In the genomic region with DNA sequence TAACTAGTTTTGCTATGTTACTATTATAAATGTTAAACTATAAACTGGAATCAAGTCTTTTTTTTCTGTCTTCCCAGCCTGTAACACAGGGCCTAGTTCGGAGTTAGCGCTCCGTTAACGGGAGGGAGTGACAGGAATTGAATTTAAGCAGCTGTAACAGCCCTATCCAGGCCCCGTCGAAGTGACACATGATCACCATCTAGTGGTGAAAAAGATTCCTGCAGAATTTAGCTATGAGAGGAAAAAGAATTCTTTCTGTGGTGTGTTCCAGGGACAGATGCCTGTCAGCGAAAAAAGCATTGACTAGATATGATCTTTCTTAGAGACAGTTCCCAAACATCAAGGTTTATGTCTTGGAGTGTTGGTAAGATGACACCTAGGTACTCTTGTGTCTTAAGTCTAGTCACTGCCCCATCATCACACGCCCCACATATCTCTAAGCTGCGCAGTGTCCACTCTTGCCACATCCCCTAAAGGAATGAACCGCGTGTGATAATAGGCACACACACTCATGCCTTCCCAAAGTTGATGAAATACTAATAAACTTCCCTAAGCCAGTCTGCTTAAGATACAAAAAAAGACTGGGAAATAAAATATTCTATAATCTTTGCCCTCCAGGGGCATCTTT, we compare ENCODE assay signal across 8 cellular contexts. TPM values are rescaled to one million over a fixed set of nuclear protein-coding genes. Genes with fewer than 3 reads are reported as not detected.
DNase-seq lines count a peak whose midpoint lies in the region; ATAC-seq and TF ChIP-seq lines count a peak whose summit lies in the region.

No MANE protein-coding gene starts in this region.

- no peaks in the 10 kb centered on the region for H3K4me1 Mint-ChIP-seq in HFFc6 (ENCODE audit: low read depth)
- peaks cover 30% of the 10 kb centered on the region for H3K4me1 Mint-ChIP-seq in activated CD8-positive, alpha-beta T cell treated with anti-CD3 and anti-CD28 coated beads for 36 hours (ENCODE audit: low read depth)
- H3K4me1 Mint-ChIP-seq in naive B cell = peaks cover 10 to 20% (median 12%) of the 10 kb centered on the region in 3 donors

- peaks cover 22% of the 10 kb centered on the region for H3K27me3 Mint-ChIP-seq in HFFc6 (ENCODE audit: insufficient read depth)
- H3K27me3 Mint-ChIP-seq in activated CD8-positive, alpha-beta T cell treated with anti-CD3 and anti-CD28 coated beads for 36 hours = no peaks in the 10 kb centered on the region
- no peaks in the 10 kb centered on the region for H3K27me3 Mint-ChIP-seq in naive B cell

- peak; percentile 84 for TF ChIP-seq CTCF in HFFc6 (IDR thresholded peaks at IDR 0.05)
- peak; percentile 75 for TF ChIP-seq CTCF in activated CD8-positive, alpha-beta T cell treated with anti-CD3 and anti-CD28 coated beads for 36 hours (IDR thresholded peaks at IDR 0.05)
- TF ChIP-seq CTCF in epithelial cell of proximal tubule (conservative IDR thresholded peaks at IDR 0.05; ENCODE audit: low read depth, low read length) = peak; percentile 68

- H3K4me3 Mint-ChIP-seq in HFFc6 (no peak overlapping the region), naive B cell (peak overlapping the region in 4 of 8 donors; percentile 6 to 85 (median 42))
- peak overlapping the region; percentile 53 for H3K4me3 Mint-ChIP-seq in activated CD8-positive, alpha-beta T cell treated with anti-CD3 and anti-CD28 coated beads for 36 hours

- H3K4me3 ChIP-seq in epithelial cell of proximal tubule (ENCODE audit: low read depth, low read length) = no peak overlapping the region

- H3K9me3 Mint-ChIP-seq in HFFc6 (no peaks in the 10 kb centered on the region), naive B cell (peaks cover 0 to 5% (median 0%) of the 10 kb centered on the region in 7 donors)
- no peaks in the 10 kb centered on the region for H3K9me3 Mint-ChIP-seq in activated CD8-positive, alpha-beta T cell treated with anti-CD3 and anti-CD28 coated beads for 36 hours

- H3K36me3 Mint-ChIP-seq in HFFc6 (ENCODE audit: low read depth) = no peaks in the 10 kb centered on the region
- H3K36me3 Mint-ChIP-seq in activated CD8-positive, alpha-beta T cell treated with anti-CD3 and anti-CD28 coated beads for 36 hours (ENCODE audit: low read depth) = peaks cover 3% of the 10 kb centered on the region
- no peaks in the 10 kb centered on the region for H3K36me3 Mint-ChIP-seq in naive B cell

- DNase-seq in activated CD8-positive, alpha-beta memory T cell treated with anti-CD3 and anti-CD28 coated beads for 24 hours = peak; percentile 66
- DNase-seq in activated CD8-positive, alpha-beta memory T cell treated with anti-CD3 and anti-CD28 coated beads, Interleukin-2, amount 50 U/mL, for 48 hours = no peak
- DNase-seq in HFFc6 (peak; percentile 24), NCI-H345 treated with DMSO at 0.1 percent for 48 hours (lab: John Stamatoyannopoulos, UW; ENCODE audit: unreplicated experiment) (peak; percentile 53), epithelial cell of proximal tubule (ENCODE audit: low read depth) (no peak), naive B cell (peak; percentile 55)
- peak; percentile 54 for DNase-seq in activated CD8-positive, alpha-beta T cell treated with anti-CD3 and anti-CD28 coated beads for 36 hours

- POLR2A ChIA-PET in activated CD8-positive, alpha-beta T cell treated with anti-CD3 and anti-CD28 coated beads for 36 hours (lab: Charles Lee) = interaction anchor here (1.1 kb wide), 1 partner anchor 11 kb away, joined by 4 read pairs; no protein-coding TSS in a partner anchor

- CTCF ChIA-PET in activated CD8-positive, alpha-beta T cell treated with anti-CD3 and anti-CD28 coated beads for 36 hours (lab: Charles Lee) = interaction anchor here (0.6 to 5.8 kb wide), 23 partner anchors 8 to 200 kb away, joined by 3 to 70 read pairs (median 6); a partner anchor contains a TSS

- H3K27ac Mint-ChIP-seq in HFFc6 = no peak overlapping the region
- no peak overlapping the region for H3K27ac Mint-ChIP-seq in activated CD8-positive, alpha-beta T cell treated with anti-CD3 and anti-CD28 coated beads for 36 hours
- peak overlapping the region in 1 of 6 donors; percentile 11 for H3K27ac Mint-ChIP-seq in naive B cell

- intact Hi-C loops in activated CD8-positive, alpha-beta T cell treated with anti-CD3 and anti-CD28 coated beads for 36 hours (cut with micrococcal nuclease) = no loop called here

- ATAC-seq in activated CD8-positive, alpha-beta T cell treated with anti-CD3 and anti-CD28 coated beads for 36 hours = peak; percentile 70
- ATAC-seq in naive B cell (ENCODE audit: low read depth in 2 of 2) (peak; percentile 29 to 44), GM21737 (IDR thresholded peaks at IDR 0.05; ENCODE audit: unreplicated experiment) (no peak)

RNA-seq across cellular contexts. Expression of a gene that starts 2.1 kb away (rescaled TPM):
- total RNA-seq in HFFc6 (2021; fragmentation: NEBNext Ultra II Directional; extraction: Animal tissue kit (Norgen Biotek cat#: 25700)) = under 1 TPM; 0.05 to 0.50 (median 0.16) TPM
- 1 to 10 TPM; 3.9 to 5.0 TPM for total RNA-seq in activated CD8-positive, alpha-beta T cell treated with anti-CD3 and anti-CD28 coated beads for 36 hours
- 0.14 TPM in 1 of 2 replicates, not detected in the other for total RNA-seq in epithelial cell of proximal tubule
- polyA plus RNA-seq in naive B cell (ENCODE audit: low read depth in 6 of 6) = 1 to 10 TPM; 2.4 to 4.3 (median 3.6) TPM

RNA-seq across cellular contexts. Expression of a gene that starts 13.8 kb away (rescaled TPM):
- total RNA-seq in HFFc6 (2021; fragmentation: NEBNext Ultra II Directional; extraction: Animal tissue kit (Norgen Biotek cat#: 25700)) = 10 to 100 TPM; 44.6 to 55.5 (median 51.1) TPM
- 100 to 1,000 TPM; 132 to 138 TPM for total RNA-seq in activated CD8-positive, alpha-beta T cell treated with anti-CD3 and anti-CD28 coated beads for 36 hours
- 41.2 and 66.1 TPM in 2 replicates for total RNA-seq in epithelial cell of proximal tubule
- 10 to 100 TPM; 28.3 to 44.6 (median 42.6) TPM for polyA plus RNA-seq in naive B cell (ENCODE audit: low read depth in 6 of 6)

RNA-seq across cellular contexts. Expression of a gene that starts 56.5 kb away (rescaled TPM):
- 10 to 100 TPM; 17.0 to 22.7 (median 20.5) TPM for total RNA-seq in HFFc6 (2021; fragmentation: NEBNext Ultra II Directional; extraction: Animal tissue kit (Norgen Biotek cat#: 25700))
- total RNA-seq in activated CD8-positive, alpha-beta T cell treated with anti-CD3 and anti-CD28 coated beads for 36 hours = 10 to 100 TPM; 22.5 to 24.9 TPM
- total RNA-seq in epithelial cell of proximal tubule = 9.2 and 10.3 TPM in 2 replicates
- 10 to 100 TPM in 4 of 6 donors, 1 to 10 TPM in 2; 4.6 to 15.6 (median 11.2) TPM for polyA plus RNA-seq in naive B cell (ENCODE audit: low read depth in 6 of 6)

Comparison
In these comparisons a context has a peak if more than half of its experiments do, and no peak if none do; other contexts are left out.
1. DNase-seq: peak in activated CD8-positive, alpha-beta memory T cell treated with anti-CD3 and anti-CD28 coated beads for 24 hours (single experiment), HFFc6 (single experiment), NCI-H345 treated with DMSO at 0.1 percent for 48 hours (single experiment), activated CD8-positive, alpha-beta T cell treated with anti-CD3 and anti-CD28 coated beads for 36 hours (single experiment) and naive B cell (single experiment); none in activated CD8-positive, alpha-beta memory T cell treated with anti-CD3 and anti-CD28 coated beads, Interleukin-2, amount 50 U/mL, for 48 hours (single experiment) and epithelial cell of proximal tubule (single experiment).
2. Peak in every context shown above with its lines, with median percentiles within 50 percentile points of each other: CTCF ChIP-seq.